ENCODE assay signal across 1 cellular context in genomic region chr6:35600659-35601125, GRCh38.
TF ChIP-seq lines count a peak whose summit lies in the region.

No MANE protein-coding gene starts in this region.

TF ChIP-seq in WTC11, 78 proteins besides CTCF, POLR2A, EP300 and RAD21 (continued from another document):
- TF ChIP-seq ZNF532 (CRISPR knock-in tag; IDR thresholded peaks at IDR 0.05; ENCODE audit: borderline replicate concordance), result no peak
- TF ChIP-seq, protein P1, sequence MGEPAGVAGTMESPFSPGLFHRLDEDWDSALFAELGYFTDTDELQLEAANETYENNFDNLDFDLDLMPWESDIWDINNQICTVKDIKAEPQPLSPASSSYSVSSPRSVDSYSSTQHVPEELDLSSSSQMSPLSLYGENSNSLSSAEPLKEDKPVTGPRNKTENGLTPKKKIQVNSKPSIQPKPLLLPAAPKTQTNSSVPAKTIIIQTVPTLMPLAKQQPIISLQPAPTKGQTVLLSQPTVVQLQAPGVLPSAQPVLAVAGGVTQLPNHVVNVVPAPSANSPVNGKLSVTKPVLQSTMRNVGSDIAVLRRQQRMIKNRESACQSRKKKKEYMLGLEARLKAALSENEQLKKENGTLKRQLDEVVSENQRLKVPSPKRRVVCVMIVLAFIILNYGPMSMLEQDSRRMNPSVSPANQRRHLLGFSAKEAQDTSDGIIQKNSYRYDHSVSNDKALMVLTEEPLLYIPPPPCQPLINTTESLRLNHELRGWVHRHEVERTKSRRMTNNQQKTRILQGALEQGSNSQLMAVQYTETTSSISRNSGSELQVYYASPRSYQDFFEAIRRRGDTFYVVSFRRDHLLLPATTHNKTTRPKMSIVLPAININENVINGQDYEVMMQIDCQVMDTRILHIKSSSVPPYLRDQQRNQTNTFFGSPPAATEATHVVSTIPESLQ (CRISPR knock-in tag; IDR thresholded peaks at IDR 0.05), result no peak
